Comparison of ENCODE assay signal across 1 cellular context in the genomic region with DNA sequence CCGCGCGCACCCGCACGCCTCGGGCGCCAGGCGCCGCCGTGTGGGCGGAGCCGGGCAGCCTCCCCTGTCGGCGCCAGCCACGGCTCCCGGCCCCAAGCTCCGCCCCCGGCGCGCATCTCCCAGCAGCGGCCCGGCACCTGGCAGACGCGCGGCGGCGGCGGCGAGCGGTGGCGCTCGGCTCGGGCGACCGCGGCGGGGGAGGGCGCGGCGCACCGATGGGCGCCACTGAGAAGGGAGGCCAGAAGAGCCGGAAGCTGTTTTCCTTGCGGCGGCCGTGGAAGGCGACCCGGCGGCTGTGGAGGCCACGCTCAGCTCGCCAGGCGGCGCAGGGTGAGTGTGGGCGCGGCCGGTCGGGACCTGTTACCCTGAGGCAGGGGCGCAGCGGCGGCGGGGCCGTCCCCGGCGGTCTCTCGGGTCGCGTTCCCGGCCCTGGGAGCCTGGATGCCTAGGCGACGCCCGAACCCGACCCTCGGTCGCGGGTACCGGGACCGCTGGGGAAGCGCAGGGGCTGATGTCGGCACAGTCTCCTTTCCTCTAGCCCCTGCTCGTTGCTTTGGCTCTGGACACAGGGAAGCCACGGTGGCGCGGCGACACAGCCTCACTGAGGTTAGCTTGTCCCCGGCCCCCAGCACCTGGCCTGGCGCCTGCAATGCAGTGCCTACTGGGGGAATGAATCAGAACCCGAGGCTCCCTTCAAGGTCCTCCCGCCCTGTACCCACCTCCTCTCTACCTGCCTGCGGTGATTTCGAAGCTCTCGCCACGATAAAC.
TF ChIP-seq lines count a peak whose summit lies in the region.

No MANE protein-coding gene starts in this region.

TF ChIP-seq in HepG2, 621 proteins besides CTCF, POLR2A, EP300 and RAD21 (continued from another document):
- TF ChIP-seq, protein P1, sequence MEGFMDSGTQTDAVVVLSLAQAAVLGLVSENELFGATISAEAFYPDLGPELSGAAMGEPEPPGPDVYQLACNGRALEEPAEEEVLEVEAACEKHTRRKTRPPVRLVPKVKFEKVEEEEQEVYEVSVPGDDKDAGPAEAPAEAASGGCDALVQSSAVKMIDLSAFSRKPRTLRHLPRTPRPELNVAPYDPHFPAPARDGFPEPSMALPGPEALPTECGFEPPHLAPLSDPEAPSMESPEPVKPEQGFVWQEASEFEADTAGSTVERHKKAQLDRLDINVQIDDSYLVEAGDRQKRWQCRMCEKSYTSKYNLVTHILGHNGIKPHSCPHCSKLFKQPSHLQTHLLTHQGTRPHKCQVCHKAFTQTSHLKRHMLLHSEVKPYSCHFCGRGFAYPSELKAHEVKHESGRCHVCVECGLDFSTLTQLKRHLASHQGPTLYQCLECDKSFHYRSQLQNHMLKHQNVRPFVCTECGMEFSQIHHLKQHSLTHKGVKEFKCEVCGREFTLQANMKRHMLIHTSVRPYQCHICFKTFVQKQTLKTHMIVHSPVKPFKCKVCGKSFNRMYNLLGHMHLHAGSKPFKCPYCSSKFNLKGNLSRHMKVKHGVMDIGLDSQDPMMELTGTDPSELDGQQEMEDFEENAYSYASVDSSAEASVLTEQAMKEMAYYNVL (CRISPR knock-in tag; IDR thresholded peaks at IDR 0.05; ENCODE audit: borderline replicate concordance), result peak; percentile 21; the same call in 1 of the 2 replicates
- TF ChIP-seq GATAD2A (CRISPR knock-in tag; IDR thresholded peaks at IDR 0.05), result no peak
- TF ChIP-seq RFXAP (CRISPR knock-in tag; IDR thresholded peaks at IDR 0.05; ENCODE audit: borderline replicate concordance), result peak; percentile 18; the same call in 1 of the 2 replicates
- 0 out of 2 replicates have a peak, but pooled peaks have one; percentile 11 for TF ChIP-seq IRF2 (CRISPR knock-in tag; IDR thresholded peaks at IDR 0.05)
- 0 out of 2 replicates have a peak, but pooled peaks have one; percentile 22 for TF ChIP-seq ZNF225 (CRISPR knock-in tag; IDR thresholded peaks at IDR 0.05)
- TF ChIP-seq, protein P2, sequence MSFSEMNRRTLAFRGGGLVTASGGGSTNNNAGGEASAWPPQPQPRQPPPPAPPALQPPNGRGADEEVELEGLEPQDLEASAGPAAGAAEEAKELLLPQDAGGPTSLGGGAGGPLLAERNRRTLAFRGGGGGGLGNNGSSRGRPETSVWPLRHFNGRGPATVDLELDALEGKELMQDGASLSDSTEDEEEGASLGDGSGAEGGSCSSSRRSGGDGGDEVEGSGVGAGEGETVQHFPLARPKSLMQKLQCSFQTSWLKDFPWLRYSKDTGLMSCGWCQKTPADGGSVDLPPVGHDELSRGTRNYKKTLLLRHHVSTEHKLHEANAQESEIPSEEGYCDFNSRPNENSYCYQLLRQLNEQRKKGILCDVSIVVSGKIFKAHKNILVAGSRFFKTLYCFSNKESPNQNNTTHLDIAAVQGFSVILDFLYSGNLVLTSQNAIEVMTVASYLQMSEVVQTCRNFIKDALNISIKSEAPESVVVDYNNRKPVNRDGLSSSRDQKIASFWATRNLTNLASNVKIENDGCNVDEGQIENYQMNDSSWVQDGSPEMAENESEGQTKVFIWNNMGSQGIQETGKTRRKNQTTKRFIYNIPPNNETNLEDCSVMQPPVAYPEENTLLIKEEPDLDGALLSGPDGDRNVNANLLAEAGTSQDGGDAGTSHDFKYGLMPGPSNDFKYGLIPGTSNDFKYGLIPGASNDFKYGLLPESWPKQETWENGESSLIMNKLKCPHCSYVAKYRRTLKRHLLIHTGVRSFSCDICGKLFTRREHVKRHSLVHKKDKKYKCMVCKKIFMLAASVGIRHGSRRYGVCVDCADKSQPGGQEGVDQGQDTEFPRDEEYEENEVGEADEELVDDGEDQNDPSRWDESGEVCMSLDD (CRISPR knock-in tag; IDR thresholded peaks at IDR 0.05; ENCODE audit: borderline replicate concordance), result no peak
- TF ChIP-seq TBX2 (CRISPR knock-in tag; IDR thresholded peaks at IDR 0.05; ENCODE audit: borderline replicate concordance), result peak; percentile 49; the same call in 1 of the 2 replicates
- peak; percentile 75; the same call in 1 of the 2 replicates for TF ChIP-seq SP4 (CRISPR knock-in tag; IDR thresholded peaks at IDR 0.05)
- TF ChIP-seq, protein P3, sequence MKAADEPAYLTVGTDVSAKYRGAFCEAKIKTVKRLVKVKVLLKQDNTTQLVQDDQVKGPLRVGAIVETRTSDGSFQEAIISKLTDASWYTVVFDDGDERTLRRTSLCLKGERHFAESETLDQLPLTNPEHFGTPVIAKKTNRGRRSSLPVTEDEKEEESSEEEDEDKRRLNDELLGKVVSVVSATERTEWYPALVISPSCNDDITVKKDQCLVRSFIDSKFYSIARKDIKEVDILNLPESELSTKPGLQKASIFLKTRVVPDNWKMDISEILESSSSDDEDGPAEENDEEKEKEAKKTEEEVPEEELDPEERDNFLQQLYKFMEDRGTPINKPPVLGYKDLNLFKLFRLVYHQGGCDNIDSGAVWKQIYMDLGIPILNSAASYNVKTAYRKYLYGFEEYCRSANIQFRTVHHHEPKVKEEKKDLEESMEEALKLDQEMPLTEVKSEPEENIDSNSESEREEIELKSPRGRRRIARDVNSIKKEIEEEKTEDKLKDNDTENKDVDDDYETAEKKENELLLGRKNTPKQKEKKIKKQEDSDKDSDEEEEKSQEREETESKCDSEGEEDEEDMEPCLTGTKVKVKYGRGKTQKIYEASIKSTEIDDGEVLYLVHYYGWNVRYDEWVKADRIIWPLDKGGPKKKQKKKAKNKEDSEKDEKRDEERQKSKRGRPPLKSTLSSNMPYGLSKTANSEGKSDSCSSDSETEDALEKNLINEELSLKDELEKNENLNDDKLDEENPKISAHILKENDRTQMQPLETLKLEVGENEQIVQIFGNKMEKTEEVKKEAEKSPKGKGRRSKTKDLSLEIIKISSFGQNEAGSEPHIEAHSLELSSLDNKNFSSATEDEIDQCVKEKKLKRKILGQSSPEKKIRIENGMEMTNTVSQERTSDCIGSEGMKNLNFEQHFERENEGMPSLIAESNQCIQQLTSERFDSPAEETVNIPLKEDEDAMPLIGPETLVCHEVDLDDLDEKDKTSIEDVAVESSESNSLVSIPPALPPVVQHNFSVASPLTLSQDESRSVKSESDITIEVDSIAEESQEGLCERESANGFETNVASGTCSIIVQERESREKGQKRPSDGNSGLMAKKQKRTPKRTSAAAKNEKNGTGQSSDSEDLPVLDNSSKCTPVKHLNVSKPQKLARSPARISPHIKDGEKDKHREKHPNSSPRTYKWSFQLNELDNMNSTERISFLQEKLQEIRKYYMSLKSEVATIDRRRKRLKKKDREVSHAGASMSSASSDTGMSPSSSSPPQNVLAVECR (CRISPR knock-in tag; IDR thresholded peaks at IDR 0.05; ENCODE audit: borderline replicate concordance), result 0 out of 2 replicates have a peak, but pooled peaks have one; percentile 33
- TF ChIP-seq ASH2L (IDR thresholded peaks at IDR 0.05; ENCODE audit: insufficient read length, low read depth, low read length), result peak; percentile 63
- no peak for TF ChIP-seq MIXL1 (CRISPR knock-in tag; IDR thresholded peaks at IDR 0.05)
- TF ChIP-seq, protein P4, sequence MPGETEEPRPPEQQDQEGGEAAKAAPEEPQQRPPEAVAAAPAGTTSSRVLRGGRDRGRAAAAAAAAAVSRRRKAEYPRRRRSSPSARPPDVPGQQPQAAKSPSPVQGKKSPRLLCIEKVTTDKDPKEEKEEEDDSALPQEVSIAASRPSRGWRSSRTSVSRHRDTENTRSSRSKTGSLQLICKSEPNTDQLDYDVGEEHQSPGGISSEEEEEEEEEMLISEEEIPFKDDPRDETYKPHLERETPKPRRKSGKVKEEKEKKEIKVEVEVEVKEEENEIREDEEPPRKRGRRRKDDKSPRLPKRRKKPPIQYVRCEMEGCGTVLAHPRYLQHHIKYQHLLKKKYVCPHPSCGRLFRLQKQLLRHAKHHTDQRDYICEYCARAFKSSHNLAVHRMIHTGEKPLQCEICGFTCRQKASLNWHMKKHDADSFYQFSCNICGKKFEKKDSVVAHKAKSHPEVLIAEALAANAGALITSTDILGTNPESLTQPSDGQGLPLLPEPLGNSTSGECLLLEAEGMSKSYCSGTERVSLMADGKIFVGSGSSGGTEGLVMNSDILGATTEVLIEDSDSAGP (CRISPR knock-in tag; IDR thresholded peaks at IDR 0.05; ENCODE audit: borderline replicate concordance), result peak; percentile 57; the same call in 1 of the 2 replicates
- no peak for TF ChIP-seq ARNTL (CRISPR knock-in tag; IDR thresholded peaks at IDR 0.05)
- TF ChIP-seq MYC (CRISPR knock-in tag; IDR thresholded peaks at IDR 0.05; ENCODE audit: borderline replicate concordance), result peak; percentile 54; the same call in 1 of the 2 replicates
- TF ChIP-seq PRMT3 (CRISPR knock-in tag; IDR thresholded peaks at IDR 0.05; ENCODE audit: borderline replicate concordance, low read depth), result 0 out of 2 replicates have a peak, but pooled peaks have one; percentile 44
- TF ChIP-seq ZEB1 (IDR thresholded peaks at IDR 0.05; ENCODE audit: insufficient replicate concordance, low read depth), result peak; percentile 21
- TF ChIP-seq, protein P5, sequence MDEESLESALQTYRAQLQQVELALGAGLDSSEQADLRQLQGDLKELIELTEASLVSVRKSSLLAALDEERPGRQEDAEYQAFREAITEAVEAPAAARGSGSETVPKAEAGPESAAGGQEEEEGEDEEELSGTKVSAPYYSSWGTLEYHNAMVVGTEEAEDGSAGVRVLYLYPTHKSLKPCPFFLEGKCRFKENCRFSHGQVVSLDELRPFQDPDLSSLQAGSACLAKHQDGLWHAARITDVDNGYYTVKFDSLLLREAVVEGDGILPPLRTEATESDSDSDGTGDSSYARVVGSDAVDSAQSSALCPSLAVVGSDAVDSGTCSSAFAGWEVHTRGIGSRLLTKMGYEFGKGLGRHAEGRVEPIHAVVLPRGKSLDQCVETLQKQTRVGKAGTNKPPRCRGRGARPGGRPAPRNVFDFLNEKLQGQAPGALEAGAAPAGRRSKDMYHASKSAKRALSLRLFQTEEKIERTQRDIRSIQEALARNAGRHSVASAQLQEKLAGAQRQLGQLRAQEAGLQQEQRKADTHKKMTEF (CRISPR knock-in tag; IDR thresholded peaks at IDR 0.05), result 0 out of 2 replicates have a peak, but pooled peaks have one; percentile 16
- TF ChIP-seq ZNF547 (CRISPR knock-in tag; IDR thresholded peaks at IDR 0.05), result peak; percentile 51
- TF ChIP-seq CBFB (CRISPR knock-in tag; IDR thresholded peaks at IDR 0.05), result 0 out of 2 replicates have a peak, but pooled peaks have one; percentile 40
- TF ChIP-seq KAT7 (CRISPR knock-in tag; IDR thresholded peaks at IDR 0.05; ENCODE audit: borderline replicate concordance), result peak; percentile 44; the same call in 1 of the 2 replicates
- TF ChIP-seq ARNT2 (CRISPR knock-in tag; IDR thresholded peaks at IDR 0.05; ENCODE audit: low read depth), result peak; percentile 34; the same call in 1 of the 2 replicates
- TF ChIP-seq, protein P6, sequence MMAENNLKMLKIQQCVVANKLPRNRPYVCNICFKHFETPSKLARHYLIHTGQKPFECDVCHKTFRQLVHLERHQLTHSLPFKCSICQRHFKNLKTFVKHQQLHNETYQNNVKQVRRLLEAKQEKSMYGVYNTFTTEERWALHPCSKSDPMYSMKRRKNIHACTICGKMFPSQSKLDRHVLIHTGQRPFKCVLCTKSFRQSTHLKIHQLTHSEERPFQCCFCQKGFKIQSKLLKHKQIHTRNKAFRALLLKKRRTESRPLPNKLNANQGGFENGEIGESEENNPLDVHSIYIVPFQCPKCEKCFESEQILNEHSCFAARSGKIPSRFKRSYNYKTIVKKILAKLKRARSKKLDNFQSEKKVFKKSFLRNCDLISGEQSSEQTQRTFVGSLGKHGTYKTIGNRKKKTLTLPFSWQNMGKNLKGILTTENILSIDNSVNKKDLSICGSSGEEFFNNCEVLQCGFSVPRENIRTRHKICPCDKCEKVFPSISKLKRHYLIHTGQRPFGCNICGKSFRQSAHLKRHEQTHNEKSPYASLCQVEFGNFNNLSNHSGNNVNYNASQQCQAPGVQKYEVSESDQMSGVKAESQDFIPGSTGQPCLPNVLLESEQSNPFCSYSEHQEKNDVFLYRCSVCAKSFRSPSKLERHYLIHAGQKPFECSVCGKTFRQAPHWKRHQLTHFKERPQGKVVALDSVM (CRISPR knock-in tag; IDR thresholded peaks at IDR 0.05), result peak; percentile 60; the same call in 1 of the 2 replicates
- TF ChIP-seq, protein P7, sequence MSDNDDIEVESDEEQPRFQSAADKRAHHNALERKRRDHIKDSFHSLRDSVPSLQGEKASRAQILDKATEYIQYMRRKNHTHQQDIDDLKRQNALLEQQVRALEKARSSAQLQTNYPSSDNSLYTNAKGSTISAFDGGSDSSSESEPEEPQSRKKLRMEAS (IDR thresholded peaks at IDR 0.05), result peak; percentile 48
- TF ChIP-seq ZNF12 (CRISPR knock-in tag; IDR thresholded peaks at IDR 0.05), result peak; percentile 71; the same call in 1 of the 2 replicates
- TF ChIP-seq ZNF446 (CRISPR knock-in tag; IDR thresholded peaks at IDR 0.05), result peak; percentile 77; the same call in 1 of the 2 replicates
- TF ChIP-seq ZNF768 (CRISPR knock-in tag; IDR thresholded peaks at IDR 0.05), result 0 out of 2 replicates have a peak, but pooled peaks have one; percentile 8
- TF ChIP-seq PHF21A (CRISPR knock-in tag; IDR thresholded peaks at IDR 0.05), result peak; percentile 17; the same call in 1 of the 2 replicates
- peak; percentile 36; the same call in 1 of the 2 replicates for TF ChIP-seq ZFP90 (CRISPR knock-in tag; IDR thresholded peaks at IDR 0.05; ENCODE audit: borderline replicate concordance)
TF ChIP-seq in HepG2: peak in this region for 70.
